11 cellular contexts compared by ENCODE assay signal in the genomic region with DNA sequence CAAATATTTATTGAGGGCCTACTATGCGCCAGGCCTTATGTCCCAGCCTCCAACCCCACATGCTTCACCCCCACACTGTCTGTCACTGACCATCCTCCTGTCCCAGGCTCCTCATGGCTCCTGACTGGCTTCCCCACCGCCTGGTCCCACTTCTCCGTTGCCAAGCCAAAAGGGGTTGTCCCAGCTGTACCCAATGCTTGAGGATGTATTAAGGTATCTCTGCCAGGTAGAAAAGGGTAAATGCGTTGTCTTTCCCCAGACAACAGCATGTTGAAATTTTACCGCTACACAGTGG.
DNase-seq lines count a peak whose midpoint lies in the region; ATAC-seq and TF ChIP-seq lines count a peak whose summit lies in the region.
"Had no signal": no experiment of that assay in that cellular context is flagged by ENCODE, and none has a peak within 500 bp of the region (broad histone marks: within the 10 kb centered on the region; RNA-seq: fewer than 3 reads in every experiment).

No MANE protein-coding gene starts in this region.

- no peak overlapping the region for H3K4me3 Mint-ChIP-seq in endothelial cell (ENCODE audit: unreplicated experiment)
- H3K4me3 Mint-ChIP-seq: GM23338 had no signal

- no peaks in the 10 kb centered on the region for H3K36me3 Mint-ChIP-seq in endothelial cell (ENCODE audit: low read depth, unreplicated experiment)

- DNase-seq in right cardiac atrium: no peak
- DNase-seq in left ventricle myocardium inferior: no peak
- DNase-seq in endothelial cell (ENCODE audit: low spot score): no peak
- DNase-seq in mucosa of descending colon: no peak
- no peak for DNase-seq in uterus
- no peak for DNase-seq in esophagus muscularis mucosa (ENCODE audit: extremely low spot score)
- DNase-seq in iPS-NIHi11 (ENCODE audit: low spot score): no peak
- DNase-seq: NCI-H187 treated with DMSO at 0.1 percent for 48 hours had no signal

- no peak for TF ChIP-seq EP300 in esophagus muscularis mucosa (IDR thresholded peaks at IDR 0.05)

- H3K27me3 Mint-ChIP-seq in endothelial cell (ENCODE audit: unreplicated experiment): no peaks in the 10 kb centered on the region

- peaks cover 7% of the 10 kb centered on the region for H3K4me1 Mint-ChIP-seq in endothelial cell (ENCODE audit: unreplicated experiment)

- no peaks in the 10 kb centered on the region for H3K4me1 ChIP-seq in right cardiac atrium (ENCODE audit: control insufficient read depth, insufficient read depth, low read length)
- H3K4me1 ChIP-seq in left ventricle myocardium inferior: peaks cover 5% of the 10 kb centered on the region
- H3K4me1 ChIP-seq in mucosa of descending colon (ENCODE audit: low read depth): no peaks in the 10 kb centered on the region
- peaks cover 0 to 6% of the 10 kb centered on the region in 2 donors for H3K4me1 ChIP-seq in uterus
- H3K4me1 ChIP-seq in esophagus muscularis mucosa: peaks cover 3 to 18% (median 9%) of the 10 kb centered on the region in 4 donors

- H3K27me3 ChIP-seq in right cardiac atrium (ENCODE audit: control insufficient read depth, insufficient read depth) (no peaks in the 10 kb centered on the region), left ventricle myocardium inferior (ENCODE audit: low read depth) (peaks cover 16% of the 10 kb centered on the region), uterus (no peaks in the 10 kb centered on the region), esophagus muscularis mucosa (no peaks in the 10 kb centered on the region)

- H3K4me3 ChIP-seq in right cardiac atrium (ENCODE audit: low read length) (no peak overlapping the region), left ventricle myocardium inferior (no peak overlapping the region), mucosa of descending colon (no peak overlapping the region), uterus (no peak overlapping the region), esophagus muscularis mucosa (no peak overlapping the region)
- H3K4me3 ChIP-seq: GM23338 had no signal

- no peak overlapping the region for H3K27ac ChIP-seq in right cardiac atrium (ENCODE audit: low read length)
- no peak overlapping the region for H3K27ac ChIP-seq in left ventricle myocardium inferior (replicated peaks)
- peak overlapping the region; percentile 47 to 58 for H3K27ac ChIP-seq in uterus
- peak overlapping the region in 1 of 4 donors; percentile 55 for H3K27ac ChIP-seq in esophagus muscularis mucosa (replicated peaks in 1 of 4)
- H3K27ac ChIP-seq: KMS-11 had no signal

- intact Hi-C loops in right cardiac atrium (cut with DNase I): loop anchor here in 1 of 4 donors (10.0 kb wide), 1 partner anchor 605 kb away; no protein-coding TSS in a partner anchor
- intact Hi-C loops in left ventricle myocardium inferior (cut with micrococcal nuclease): loop anchor here (5.0 kb wide), 1 partner anchor 323 kb away; no protein-coding TSS in a partner anchor
- intact Hi-C loops in mucosa of descending colon (cut with DNase I, micrococcal nuclease): no loop called here
- intact Hi-C loops in uterus (cut with DNase I; ENCODE audit: low total_unique reads): no loop called here
- intact Hi-C loops in esophagus muscularis mucosa (cut with DNase I): loop anchor here (5.0 kb wide), 2 partner anchors 323 to 608 kb away; no protein-coding TSS in a partner anchor

- H3K9me3 ChIP-seq in right cardiac atrium (ENCODE audit: control insufficient read depth, low read length): no peaks in the 10 kb centered on the region
- H3K9me3 ChIP-seq in left ventricle myocardium inferior (replicated peaks): no peaks in the 10 kb centered on the region
- no peaks in the 10 kb centered on the region for H3K9me3 ChIP-seq in mucosa of descending colon
- H3K9me3 ChIP-seq in uterus: no peaks in the 10 kb centered on the region
- no peaks in the 10 kb centered on the region for H3K9me3 ChIP-seq in esophagus muscularis mucosa

- H3K9me3 Mint-ChIP-seq in endothelial cell (ENCODE audit: unreplicated experiment): no peaks in the 10 kb centered on the region
- H3K9me3 Mint-ChIP-seq: GM23338 had no signal

- TF ChIP-seq CTCF in left ventricle myocardium inferior (IDR thresholded peaks at IDR 0.05; ENCODE audit: borderline replicate concordance): no peak
- TF ChIP-seq CTCF in endothelial cell (IDR thresholded peaks at IDR 0.05; ENCODE audit: unreplicated experiment): no peak
- TF ChIP-seq CTCF in mucosa of descending colon (IDR thresholded peaks at IDR 0.05): no peak
- no peak for TF ChIP-seq CTCF in uterus (IDR thresholded peaks at IDR 0.05)
- TF ChIP-seq CTCF in esophagus muscularis mucosa (IDR thresholded peaks at IDR 0.05): no peak

- TF ChIP-seq POLR2A in uterus (IDR thresholded peaks at IDR 0.05) (no peak), esophagus muscularis mucosa (IDR thresholded peaks at IDR 0.05; ENCODE audit: low read depth) (no peak)

- 93% methylated on average over 5 of the region's 5 CpGs for WGBS in right cardiac atrium
- WGBS in esophagus muscularis mucosa: 98% methylated on average over 5 of the region's 5 CpGs

- ATAC-seq in right cardiac atrium (peak; percentile 31 to 45), mucosa of descending colon (peak; percentile 4), GM18502 (IDR thresholded peaks at IDR 0.05; ENCODE audit: poor library complexity, unreplicated experiment) (no peak)

- H3K27ac Mint-ChIP-seq in endothelial cell (ENCODE audit: unreplicated experiment): peak overlapping the region; percentile 30
- H3K27ac Mint-ChIP-seq: GM23338 had no signal

- H3K36me3 ChIP-seq in left ventricle myocardium inferior (no peaks in the 10 kb centered on the region), mucosa of descending colon (ENCODE audit: low read depth) (no peaks in the 10 kb centered on the region), uterus (no peaks in the 10 kb centered on the region), esophagus muscularis mucosa (no peaks in the 10 kb centered on the region)

Comparison
In these comparisons a context has a peak if more than half of its experiments do, and no peak if none do; other contexts are left out.
1. H3K27ac ChIP-seq: peak in uterus (2 of 2); none in right cardiac atrium (single experiment) and left ventricle myocardium inferior (single experiment).
2. intact Hi-C loops: an anchor here in left ventricle myocardium inferior (5.0 kb wide) and esophagus muscularis mucosa (5.0 kb wide); none called in mucosa of descending colon and uterus.